18 cellular contexts compared by ENCODE assay signal in genomic region chr17:51107666-51108227, GRCh38.
"Had no signal": no experiment of that assay in that cellular context is flagged by ENCODE, and none has a peak within 500 bp of the region (broad histone marks: within the 10 kb centered on the region; RNA-seq: fewer than 3 reads in every experiment).

No MANE protein-coding gene starts in this region.

- H3K36me3 ChIP-seq: brain microvascular endothelial cell, prostate gland, right atrium auricular region, transverse colon, vagina had no signal

- H3K9me3 ChIP-seq: lower lobe of right lung, prostate gland, right atrium auricular region, transverse colon, vagina had no signal

- DNase-seq: activated CD4-positive, alpha-beta T cell treated with anti-CD3 and anti-CD28 coated beads for 36 hours; activated CD4-positive, alpha-beta T cell treated with anti-CD3 and anti-CD28 coated beads, Interleukin-2, amount 50 U/mL, for 48 hours; activated naive CD4-positive, alpha-beta T cell treated with Interleukin-2 at 50 U/mL for 16 hours; activated naive CD8-positive, alpha-beta T cell treated with anti-CD3 and anti-CD28 coated beads, Interleukin-2, amount 10 ng/mL, durations not matched to agents 7 days and 5 days; brain microvascular endothelial cell; central memory CD4-positive, alpha-beta T cell; dorsolateral prefrontal cortex; left cardiac atrium; lower lobe of right lung; natural killer cell; stimulated activated CD4-positive, alpha-beta T cell treated with anti-CD3 and anti-CD28 coated beads, Interleukin-2, amount 100 ng/mL, for 24 hours; stimulated activated naive CD4-positive, alpha-beta T cell treated with Interleukin-2 at 50 U/mL for 16 hours; substantia nigra; transverse colon had no signal

- H3K27ac ChIP-seq: brain microvascular endothelial cell, dorsolateral prefrontal cortex, lower lobe of right lung, prostate gland, right atrium auricular region, transverse colon, vagina had no signal

- ATAC-seq: activated CD4-positive, alpha-beta T cell treated with anti-CD3 and anti-CD28 coated beads for 36 hours; natural killer cell; WTC11 had no signal

- H3K27me3 ChIP-seq: brain microvascular endothelial cell, dorsolateral prefrontal cortex, right atrium auricular region, transverse colon, vagina had no signal

- H3K4me3 ChIP-seq: dorsolateral prefrontal cortex, lower lobe of right lung, prostate gland, right atrium auricular region, transverse colon, vagina had no signal

- H3K4me1 ChIP-seq: prostate gland had no signal
